Comparison of ENCODE assay signal across 10 cellular contexts in genomic region chr2:118834901-118835738, GRCh38. TPM values are rescaled to one million over a fixed set of nuclear protein-coding genes. Genes with fewer than 3 reads are reported as not detected.
DNase-seq lines count a peak whose midpoint lies in the region; ATAC-seq, FAIRE-seq and TF ChIP-seq lines count a peak whose summit lies in the region.
"Had no signal": no experiment of that assay in that cellular context is flagged by ENCODE, and none has a peak within 500 bp of the region (broad histone marks: within the 10 kb centered on the region; RNA-seq: fewer than 3 reads in every experiment).

No MANE protein-coding gene starts in this region.

- no peaks in the 10 kb centered on the region for H3K79me2 ChIP-seq in HepG2 (ENCODE audit: insufficient read depth, low read length)

- CTCF ChIA-PET in MCF 10A (lab: Yijun Ruan, JAX) (interaction anchor here (0.6 kb wide), 1 partner anchor 371 kb away, joined by 3 read pairs; no protein-coding TSS in a partner anchor), HepG2 (lab: Yijun Ruan, JAX; ENCODE audit: low intra/inter-chr PET ratio, low total read pairs) (no interaction called here)

- H3K36me3 Mint-ChIP-seq in MCF 10A (ENCODE audit: insufficient read depth, unreplicated experiment), result no peaks in the 10 kb centered on the region
- no peaks in the 10 kb centered on the region for H3K36me3 Mint-ChIP-seq in activated T-helper 1 cell treated with anti-CD3 and anti-CD28 coated beads, Interleukin-12 subunit alpha, Interleukin-12 subunit beta, Interleukin-2, Interleukin-4 antibody, amounts not matched to agents 30 ng/mL and 10 ng/mL and 1 ng/mL, durations not matched to agents 14 hours and 24 hours and 36 hours (ENCODE audit: low read depth)

- peaks cover 2% of the 10 kb centered on the region for H3K4me1 Mint-ChIP-seq in MCF 10A (ENCODE audit: insufficient read depth, unreplicated experiment)
- peaks cover 5% of the 10 kb centered on the region for H3K4me1 Mint-ChIP-seq in activated T-helper 1 cell treated with anti-CD3 and anti-CD28 coated beads, Interleukin-12 subunit alpha, Interleukin-12 subunit beta, Interleukin-2, Interleukin-4 antibody, amounts not matched to agents 30 ng/mL and 10 ng/mL and 1 ng/mL, durations not matched to agents 14 hours and 24 hours and 36 hours (ENCODE audit: low read depth)

- peak overlapping the region; percentile 48 for H3K4me3 Mint-ChIP-seq in MCF 10A (ENCODE audit: unreplicated experiment)
- H3K4me3 Mint-ChIP-seq in activated T-helper 1 cell treated with anti-CD3 and anti-CD28 coated beads, Interleukin-12 subunit alpha, Interleukin-12 subunit beta, Interleukin-2, Interleukin-4 antibody, amounts not matched to agents 30 ng/mL and 10 ng/mL and 1 ng/mL, durations not matched to agents 14 hours and 24 hours and 36 hours, result no peak overlapping the region

- H3K9me3 Mint-ChIP-seq in MCF 10A (ENCODE audit: unreplicated experiment), result no peaks in the 10 kb centered on the region
- no peaks in the 10 kb centered on the region for H3K9me3 Mint-ChIP-seq in activated T-helper 1 cell treated with anti-CD3 and anti-CD28 coated beads, Interleukin-12 subunit alpha, Interleukin-12 subunit beta, Interleukin-2, Interleukin-4 antibody, amounts not matched to agents 30 ng/mL and 10 ng/mL and 1 ng/mL, durations not matched to agents 14 hours and 24 hours and 36 hours

- H3K9me3 ChIP-seq in HepG2 (ENCODE audit: low read length), result no peaks in the 10 kb centered on the region
- H3K9me3 ChIP-seq in stomach smooth muscle (ENCODE audit: control insufficient read depth in 2 of 2, low read length in 2 of 2), result no peaks in the 10 kb centered on the region

- intact Hi-C loops in MCF 10A (cut with micrococcal nuclease), result no loop called here
- intact Hi-C loops in HepG2 (cut with micrococcal nuclease; ENCODE audit: unreplicated experiment), result no loop called here
- intact Hi-C loops in activated T-helper 1 cell treated with anti-CD3 and anti-CD28 coated beads, Interleukin-12 subunit alpha, Interleukin-12 subunit beta, Interleukin-2, Interleukin-4 antibody, amounts not matched to agents 30 ng/mL and 10 ng/mL and 1 ng/mL, durations not matched to agents 14 hours and 24 hours and 36 hours (cut with micrococcal nuclease), result no loop called here

- no peak overlapping the region for H2AFZ ChIP-seq in HepG2 (ENCODE audit: low read length)

- TF ChIP-seq EP300 in HepG2 (IDR thresholded peaks at IDR 0.05; ENCODE audit: low read depth in 2 of 2, low read length in 2 of 2) (no peak), HepG2 (CRISPR knock-in tag; IDR thresholded peaks at IDR 0.05; ENCODE audit: borderline replicate concordance) (no peak)

- FAIRE-seq in HepG2 (lab: Jason Lieb, UNC), result no peak
- FAIRE-seq: A204.1 had no signal

- H4K20me1 ChIP-seq in HepG2 (ENCODE audit: insufficient read depth, low read length), result no peaks in the 10 kb centered on the region

- H3K9ac ChIP-seq in HepG2 (ENCODE audit: insufficient read depth, low read depth, low read length) (no peak overlapping the region), stomach smooth muscle (ENCODE audit: low read length in 2 of 2) (no peak overlapping the region)

- in situ Hi-C loops in HepG2 (cut with HindIII; ENCODE audit: extremely low pct_ligation_motif_present, low pct_unique_long_range_greater_than_20kb), result no loop called here

- H3K27ac ChIP-seq in HepG2 (ENCODE audit: extremely low read length, insufficient read depth, low read length), result no peak overlapping the region
- no peak overlapping the region for H3K27ac ChIP-seq in stomach smooth muscle (ENCODE audit: low read length)

- 66% methylated on average over 48 of the region's 60 CpGs for WGBS in HepG2 (ENCODE audit: low lambda C conversion rate)

- TF ChIP-seq CTCF in MCF 10A (IDR thresholded peaks at IDR 0.05; ENCODE audit: unreplicated experiment) (no peak), HepG2 (CRISPR knock-in tag; IDR thresholded peaks at IDR 0.05) (no peak)

- no peak for TF ChIP-seq RAD21 in HepG2 (CRISPR knock-in tag; IDR thresholded peaks at IDR 0.05)

- H3K36me3 ChIP-seq in HepG2 (replicated peaks in 1 of 2; ENCODE audit: control insufficient read depth in 1 of 2, insufficient read depth in 2 of 2, low read length in 2 of 2), result no peaks in the 10 kb centered on the region; a peak in 1 of 5 replicates
- H3K36me3 ChIP-seq in stomach smooth muscle (ENCODE audit: control insufficient read depth in 2 of 2, insufficient read depth in 2 of 2, low read length in 2 of 2), result no peaks in the 10 kb centered on the region

- TF ChIP-seq POLR2A in HepG2 (IDR thresholded peaks at IDR 0.05; ENCODE audit: insufficient read depth in 1 of 2, low read depth in 2 of 2, low read length in 2 of 2), result no peak

- H3K4me2 ChIP-seq in HepG2 (ENCODE audit: low read depth, low read length), result peak overlapping the region; percentile 53

- H3K4me1 ChIP-seq in HepG2 (ENCODE audit: insufficient read depth, low read length), result no peaks in the 10 kb centered on the region
- peaks cover 18% of the 10 kb centered on the region for H3K4me1 ChIP-seq in stomach smooth muscle (ENCODE audit: control insufficient read depth, insufficient read depth, low read length)

- peak in 2 of 3 experiments; percentile 28 to 35 for DNase-seq in NCI-H1417 (lab: John Stamatoyannopoulos, UW)
- DNase-seq in NCI-H1417 treated with DMSO at 0.1 percent for 48 hours (lab: John Stamatoyannopoulos, UW), result no peak
- DNase-seq in MCF 10A (ENCODE audit: unreplicated experiment), result no peak
- DNase-seq in HepG2 (ENCODE audit: low spot score), result no peak
- DNase-seq in activated T-helper 1 cell treated with anti-CD3 and anti-CD28 coated beads, Interleukin-12 subunit alpha, Interleukin-12 subunit beta, Interleukin-2, Interleukin-4 antibody, amounts not matched to agents 30 ng/mL and 10 ng/mL and 1 ng/mL, durations not matched to agents 14 hours and 24 hours and 36 hours (ENCODE audit: low spot score), result no peak
- DNase-seq in UCSD-AML1 (lab: John Stamatoyannopoulos, UW; ENCODE audit: unreplicated experiment), result no peak

- POLR2A ChIA-PET in MCF 10A (lab: Yijun Ruan, JAX), result no interaction called here
- POLR2A ChIA-PET in HepG2 (lab: Yijun Ruan, JAX), result no interaction called here

- no peak overlapping the region for H3K27ac Mint-ChIP-seq in MCF 10A (ENCODE audit: low read depth, unreplicated experiment)
- H3K27ac Mint-ChIP-seq in activated T-helper 1 cell treated with anti-CD3 and anti-CD28 coated beads, Interleukin-12 subunit alpha, Interleukin-12 subunit beta, Interleukin-2, Interleukin-4 antibody, amounts not matched to agents 30 ng/mL and 10 ng/mL and 1 ng/mL, durations not matched to agents 14 hours and 24 hours and 36 hours, result no peak overlapping the region

- peak; percentile 35 for ATAC-seq in HepG2
- no peak for ATAC-seq in HG02870 (IDR thresholded peaks at IDR 0.05; ENCODE audit: unreplicated experiment)

- no peaks in the 10 kb centered on the region for H3K27me3 Mint-ChIP-seq in MCF 10A (ENCODE audit: insufficient read depth, unreplicated experiment)
- peaks cover 66% of the 10 kb centered on the region for H3K27me3 Mint-ChIP-seq in activated T-helper 1 cell treated with anti-CD3 and anti-CD28 coated beads, Interleukin-12 subunit alpha, Interleukin-12 subunit beta, Interleukin-2, Interleukin-4 antibody, amounts not matched to agents 30 ng/mL and 10 ng/mL and 1 ng/mL, durations not matched to agents 14 hours and 24 hours and 36 hours (ENCODE audit: insufficient read depth)

- BruUV-seq in MCF 10A (replicated peaks; lab: Mats Ljungman, UMichigan), result no TSS peak
- no TSS peak for BruUV-seq in HepG2 (replicated peaks; lab: Mats Ljungman, UMichigan)

- H3K27me3 ChIP-seq in HepG2 (ENCODE audit: control insufficient read depth in 1 of 2, insufficient read depth in 2 of 2, low read length in 2 of 2) (peaks cover 11 to 47% of the 10 kb centered on the region in 2 experiments), stomach smooth muscle (ENCODE audit: control insufficient read depth in 1 of 2, insufficient read depth in 2 of 2, low read length in 2 of 2) (peaks cover 88 to 90% of the 10 kb centered on the region in 2 donors)

- H3K4me3 ChIP-seq in HepG2 (replicated peaks in 1 of 3; ENCODE audit: insufficient read depth in 1 of 3, low read depth in 2 of 3, low read length in 3 of 3) (peak overlapping the region in 2 of 3 experiments; percentile 25 to 62; a peak in 3 of 6 replicates), stomach smooth muscle (ENCODE audit: low read length in 2 of 2) (peak overlapping the region; percentile 46 to 68)

RNA-seq across cellular contexts. Expression of gene EN1, which starts 12.3 kb away (rescaled TPM):
- total RNA-seq in MCF 10A (2022) (not detected in 2 replicates), HepG2 (2016; rRNA removed; fragmentation: Illumina TruSeq; extraction: Trizol) (not detected in 2 replicates)
- not detected in 2 replicates for total RNA-seq in HepG2 (2016; cell fraction: cytosol; rRNA removed; fragmentation: Illumina TruSeq; extraction: Trizol; ENCODE audit: low read depth)
- total RNA-seq in HepG2 (2016; cell fraction: insoluble cytoplasmic fraction; rRNA removed; fragmentation: Illumina TruSeq; extraction: Trizol), result not detected in 2 replicates
- total RNA-seq in HepG2 (2016; cell fraction: membrane; rRNA removed; fragmentation: Illumina TruSeq; extraction: Trizol), result not detected in 2 replicates
- total RNA-seq in HepG2 (2016; cell fraction: nucleus; rRNA removed; fragmentation: Illumina TruSeq; extraction: Trizol), result not detected in 2 replicates
- not detected in 2 replicates for polyA plus RNA-seq in HepG2 (2011; rRNA removed)
- not detected in 2 replicates for polyA plus RNA-seq in HepG2 (2011; cell fraction: cytosol; rRNA removed)
- not detected in 2 replicates for polyA plus RNA-seq in HepG2 (2011; cell fraction: nucleus; rRNA removed)
- not detected in 2 replicates for polyA plus RNA-seq in HepG2 (2012)
- not detected in 2 replicates for polyA plus RNA-seq in HepG2 (2016; cell fraction: cytosol; fragmentation: Illumina TruSeq; extraction: Trizol; ENCODE audit: low read depth)
- polyA plus RNA-seq in HepG2 (2016; cell fraction: insoluble cytoplasmic fraction; fragmentation: Illumina TruSeq; extraction: Trizol; ENCODE audit: low read depth), result not detected in 2 replicates
- not detected in 2 replicates for polyA plus RNA-seq in HepG2 (2016; cell fraction: membrane; fragmentation: Illumina TruSeq; extraction: Trizol; ENCODE audit: low read depth)
- not detected in 2 replicates for polyA plus RNA-seq in HepG2 (2016; cell fraction: nucleus; fragmentation: Illumina TruSeq; extraction: Trizol; ENCODE audit: insufficient read depth, low read depth)
- not detected in 2 replicates for polyA minus RNA-seq in HepG2 (2011; rRNA and poly(A)+ RNA removed; ENCODE audit: low replicate concordance)
- polyA minus RNA-seq in HepG2 (2011; cell fraction: cytosol; rRNA and poly(A)+ RNA removed), result not detected in 2 replicates
- not detected in 2 replicates for polyA minus RNA-seq in HepG2 (2011; cell fraction: nucleus; rRNA and poly(A)+ RNA removed)
- not detected in 2 replicates for total RNA-seq in activated T-helper 1 cell treated with anti-CD3 and anti-CD28 coated beads, Interleukin-12 subunit alpha, Interleukin-12 subunit beta, Interleukin-2, Interleukin-4 antibody, amounts not matched to agents 30 ng/mL and 10 ng/mL and 1 ng/mL, durations not matched to agents 14 hours and 24 hours and 36 hours
- total RNA-seq: HT1080 had no signal

Comparison
In these comparisons a context has a peak if more than half of its experiments do, and no peak if none do; other contexts are left out.
1. DNase-seq: peak in NCI-H1417 (2 of 3); none in NCI-H1417 treated with DMSO at 0.1 percent for 48 hours (single experiment), MCF 10A (single experiment), HepG2 (single experiment), activated T-helper 1 cell treated with anti-CD3 and anti-CD28 coated beads, Interleukin-12 subunit alpha, Interleukin-12 subunit beta, Interleukin-2, Interleukin-4 antibody, amounts not matched to agents 30 ng/mL and 10 ng/mL and 1 ng/mL, durations not matched to agents 14 hours and 24 hours and 36 hours (single experiment) and UCSD-AML1 (single experiment).